1 cellular context compared by ENCODE assay signal in genomic region chr6:24919404-24919892, GRCh38.
TF ChIP-seq lines count a peak whose summit lies in the region.

No MANE protein-coding gene starts in this region.

TF ChIP-seq in GM12878, 131 proteins besides CTCF, POLR2A, EP300 and RAD21 (continued from another document):
- TF ChIP-seq ATF3 (IDR thresholded peaks at IDR 0.05; ENCODE audit: borderline replicate concordance, extremely low read depth, low read depth, low read length) = no peak
- TF ChIP-seq ZNF217 (IDR thresholded peaks at IDR 0.05) = no peak
- no peak for TF ChIP-seq NBN (IDR thresholded peaks at IDR 0.05)
- TF ChIP-seq ELK1 (IDR thresholded peaks at IDR 0.05; ENCODE audit: low read depth, low read length) = no peak
- no peak for TF ChIP-seq HCFC1 (IDR thresholded peaks at IDR 0.05; ENCODE audit: low read length)
- 0 out of 2 replicates have a peak, but pooled peaks have one; percentile 5 for TF ChIP-seq RUNX3 (IDR thresholded peaks at IDR 0.05; ENCODE audit: low read length)
- TF ChIP-seq ZNF622 (IDR thresholded peaks at IDR 0.05) = no peak
- TF ChIP-seq ZBTB4 (CRISPR knock-in tag; IDR thresholded peaks at IDR 0.05) = no peak
- no peak for TF ChIP-seq MYB (IDR thresholded peaks at IDR 0.05; ENCODE audit: borderline replicate concordance, low read depth, low read length)
- no peak for TF ChIP-seq TCF3 (IDR thresholded peaks at IDR 0.05; ENCODE audit: borderline replicate concordance, insufficient read depth, low read depth, low read length)
- TF ChIP-seq RAD51 (IDR thresholded peaks at IDR 0.05) = no peak
- no peak for TF ChIP-seq FOXK2 (IDR thresholded peaks at IDR 0.05)
- 0 out of 4 replicates have a peak, but pooled peaks of 1 of the 2 experiments have one; percentile 17 for TF ChIP-seq ETV6 (conservative IDR thresholded peaks at IDR 0.05 in 1 of 2, IDR thresholded peaks at IDR 0.05 in 1 of 2; ENCODE audit: borderline replicate concordance in 1 of 2, low read depth in 1 of 2)
- TF ChIP-seq POLR2AphosphoS2 (IDR thresholded peaks at IDR 0.05; ENCODE audit: low read depth, low read length) = no peak
- TF ChIP-seq NFIC (IDR thresholded peaks at IDR 0.05; ENCODE audit: low read depth, low read length) = no peak
- TF ChIP-seq CREB1 (IDR thresholded peaks at IDR 0.05; ENCODE audit: low read depth) = no peak
- TF ChIP-seq RELB (IDR thresholded peaks at IDR 0.05; ENCODE audit: low read depth) = no peak
